Comparison of ENCODE assay signal across 8 cellular contexts in the genomic region with DNA sequence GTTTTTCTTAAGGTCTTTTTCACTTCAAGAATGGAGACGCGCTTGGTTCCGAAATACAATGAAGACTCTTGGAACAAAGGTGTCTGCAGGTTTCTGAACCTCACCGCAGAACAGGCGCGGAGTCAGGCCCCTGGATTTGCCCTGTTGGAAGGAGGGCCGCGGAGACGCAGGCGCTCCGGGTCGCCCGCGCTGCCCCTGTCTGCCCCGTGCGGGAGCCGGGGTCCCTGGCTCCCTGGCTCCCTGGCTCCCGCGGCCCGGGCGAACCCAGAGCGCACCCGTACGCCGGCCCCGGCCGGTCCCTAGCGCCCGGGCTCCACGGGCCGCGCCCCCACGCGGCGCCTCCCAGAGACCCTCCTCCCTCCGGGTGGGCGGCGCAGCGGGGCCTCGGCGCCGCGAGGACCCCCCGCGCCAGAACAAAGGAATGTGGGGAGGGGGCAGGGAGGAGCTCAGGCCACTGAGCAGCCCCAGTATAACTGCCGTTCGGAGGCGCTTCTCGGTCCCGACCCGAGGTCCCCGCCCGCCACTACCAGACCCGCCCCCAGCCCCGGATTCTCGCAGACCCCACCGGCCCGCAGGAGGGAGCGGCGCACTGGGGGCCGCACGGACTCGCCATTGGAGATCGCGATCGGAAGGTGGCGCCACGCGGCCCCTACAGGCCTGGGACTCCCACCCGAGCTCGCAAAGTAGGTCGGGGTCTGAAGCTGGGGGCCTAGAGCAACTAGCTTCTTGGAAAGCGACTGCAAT. TPM values are rescaled to one million over a fixed set of nuclear protein-coding genes. Genes with fewer than 3 reads are reported as not detected.
DNase-seq lines count a peak whose midpoint lies in the region; ATAC-seq lines count a peak whose summit lies in the region.

No MANE protein-coding gene starts in this region.

- H3K4me3 ChIP-seq in GM08714 (ENCODE audit: low read length): peak overlapping the region; percentile 52
- H3K4me3 ChIP-seq in SJSA1: peak overlapping the region; percentile 67
- peak overlapping the region; percentile 80 for H3K4me3 ChIP-seq in mucosa of stomach (ENCODE audit: low read length)

- DNase-seq in SJSA1 (ENCODE audit: low read depth in 1 of 2, low spot score in 2 of 2) (no peak), epithelial cell of prostate (ENCODE audit: low read depth, low spot score) (no peak), epidermal melanocyte (ENCODE audit: insufficient read length, low spot score) (no peak)

- peaks cover 3% of the 10 kb centered on the region; the same call in 1 of the 2 replicates for H3K36me3 ChIP-seq in SJSA1
- H3K36me3 ChIP-seq in mucosa of stomach (ENCODE audit: control insufficient read depth, insufficient read depth, low read length): no peaks in the 10 kb centered on the region

- H3K9me3 ChIP-seq in SJSA1 (replicated peaks) (no peaks in the 10 kb centered on the region), mucosa of stomach (ENCODE audit: control insufficient read depth, low read length) (no peaks in the 10 kb centered on the region)

- peak overlapping the region; percentile 81; the same call in 1 of the 2 replicates for H3K27ac ChIP-seq in SJSA1
- H3K27ac ChIP-seq in epithelial cell of prostate: peak overlapping the region; percentile 92

- H3K27me3 ChIP-seq in SJSA1 (replicated peaks) (no peaks in the 10 kb centered on the region), mucosa of stomach (ENCODE audit: control insufficient read depth, insufficient read depth, low read length) (peaks cover 5% of the 10 kb centered on the region)

- peak overlapping the region; percentile 79 for H3K9ac ChIP-seq in mucosa of stomach (ENCODE audit: low read length)

- ATAC-seq in HG02571 (IDR thresholded peaks at IDR 0.05; ENCODE audit: unreplicated experiment): no peak
- ATAC-seq in GM19467 (IDR thresholded peaks at IDR 0.05; ENCODE audit: unreplicated experiment): no peak
- ATAC-seq in GM18520 (IDR thresholded peaks at IDR 0.05; ENCODE audit: unreplicated experiment): no peak

- H3K4me1 ChIP-seq in SJSA1 (replicated peaks) (peaks cover 49% of the 10 kb centered on the region), mucosa of stomach (ENCODE audit: control insufficient read depth, insufficient read depth, low read length) (peaks cover 15% of the 10 kb centered on the region)

RNA-seq across cellular contexts. Expression of a gene that starts 2.4 kb away (rescaled TPM):
- 6.2 and 9.0 TPM in 2 replicates for total RNA-seq in SJSA1 (2014; rRNA removed; shearing (Covaris generic))

RNA-seq across cellular contexts. Expression of a gene that starts 59.5 kb away (rescaled TPM):
- 15.3 and 20.7 TPM in 2 replicates for total RNA-seq in SJSA1 (2014; rRNA removed; shearing (Covaris generic))
